ENCODE assay signal across 27 cellular contexts in the genomic region with DNA sequence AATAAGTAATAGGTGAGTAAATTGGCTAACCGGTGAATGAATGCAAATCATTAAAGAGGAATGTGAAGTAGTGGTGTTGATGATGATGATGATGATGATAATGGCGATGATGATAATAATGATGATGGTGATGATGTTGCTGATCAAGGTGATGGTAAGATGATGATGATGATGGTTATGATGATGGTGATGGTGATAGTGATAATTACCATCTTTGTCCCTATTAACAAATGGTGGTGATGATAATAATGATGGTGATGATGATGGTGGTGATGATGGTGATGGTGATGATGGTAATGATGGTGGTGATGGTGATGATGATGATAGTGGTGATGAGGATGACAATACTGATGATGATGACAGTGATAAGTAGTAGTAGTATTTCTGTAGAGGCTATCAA.
"Had no signal": no experiment of that assay in that cellular context is flagged by ENCODE, and none has a peak within 500 bp of the region (broad histone marks: within the 10 kb centered on the region; RNA-seq: fewer than 3 reads in every experiment).

No MANE protein-coding gene starts in this region.

- DNase-seq: naive thymus-derived CD4-positive, alpha-beta T cell; natural killer cell; occipital lobe; ovary; psoas muscle; right cardiac atrium; spleen; stimulated activated CD4-positive, alpha-beta T cell treated with anti-CD3 and anti-CD28 coated beads, Interleukin-12 subunit alpha, Interleukin-12 subunit beta, amount 100 ng/mL, for 4 hours; stimulated activated CD4-positive, alpha-beta T cell treated with anti-CD3 and anti-CD28 coated beads, Interleukin-1b, Interleukin-23, amount 100 ng/mL, for 48 hours; stimulated activated CD4-positive, alpha-beta T cell treated with anti-CD3 and anti-CD28 coated beads, Interleukin-4, amount 100 ng/mL, for 1 hour; stimulated activated CD4-positive, alpha-beta T cell treated with anti-CD3 and anti-CD28 coated beads, Interleukin-4, amount 100 ng/mL, for 4 hours; stimulated activated CD8-positive, alpha-beta memory T cell treated with anti-CD3 and anti-CD28 coated beads, Interleukin-4, amount 100 ng/mL, for 48 hours; stimulated activated naive CD4-positive, alpha-beta T cell; stimulated activated naive CD8-positive, alpha-beta T cell treated with anti-CD3 and anti-CD28 coated beads, Interleukin-15, amount 100 ng/mL, for 72 hours; stimulated activated naive CD8-positive, alpha-beta T cell treated with anti-CD3 and anti-CD28 coated beads, Interleukin-15, Interleukin-2, amounts not matched to agents 100 U/mL and 50 U/mL, for 24 hours; substantia nigra; testis; tibial artery; transverse colon; upper lobe of right lung had no signal

- H3K9me3 ChIP-seq: ovary, psoas muscle, suprapubic skin, testis, transverse colon, upper lobe of right lung, vagina had no signal

- H3K9ac ChIP-seq: neural progenitor cell had no signal

- H3K4me1 ChIP-seq: neural progenitor cell, psoas muscle, spleen, suprapubic skin, testis, tibial artery, transverse colon, upper lobe of right lung, vagina had no signal

- H3K27ac ChIP-seq: neural progenitor cell, ovary, psoas muscle, skin epidermis, spleen, suprapubic skin, testis, tibial artery, transverse colon, upper lobe of right lung, vagina had no signal

- H2AFZ ChIP-seq: neural progenitor cell had no signal

- H3K36me3 ChIP-seq: neural progenitor cell, ovary, spleen, suprapubic skin, tibial artery, transverse colon, upper lobe of right lung, vagina had no signal

- H3K27me3 ChIP-seq: neural progenitor cell, ovary, suprapubic skin, testis, transverse colon, upper lobe of right lung, vagina had no signal

- H3K4me3 ChIP-seq: neural progenitor cell, ovary, psoas muscle, skin epidermis, smooth muscle cell, spleen, suprapubic skin, testis, tibial artery, transverse colon, upper lobe of right lung, vagina had no signal

- H3K4me2 ChIP-seq: neural progenitor cell, smooth muscle cell had no signal

- ATAC-seq: naive thymus-derived CD4-positive, alpha-beta T cell; natural killer cell; psoas muscle; right cardiac atrium; sciatic nerve; stimulated activated memory B cell treated with anti-CD40 and anti-IgM and Interleukin-4, amounts not matched to agents 10 μg/mL and 1 μg/mL and 100 μg/mL, for 72 hours; stimulated activated naive CD8-positive, alpha-beta T cell treated with anti-CD3 and anti-CD28 coated beads, Interleukin-15, amount 100 ng/mL, for 72 hours; stimulated activated naive CD8-positive, alpha-beta T cell treated with anti-CD3 and anti-CD28 coated beads, Interleukin-15, Interleukin-2, amounts not matched to agents 100 U/mL and 50 U/mL, for 24 hours; upper lobe of right lung had no signal
